ENCODE assay signal across 8 cellular contexts in the genomic region with DNA sequence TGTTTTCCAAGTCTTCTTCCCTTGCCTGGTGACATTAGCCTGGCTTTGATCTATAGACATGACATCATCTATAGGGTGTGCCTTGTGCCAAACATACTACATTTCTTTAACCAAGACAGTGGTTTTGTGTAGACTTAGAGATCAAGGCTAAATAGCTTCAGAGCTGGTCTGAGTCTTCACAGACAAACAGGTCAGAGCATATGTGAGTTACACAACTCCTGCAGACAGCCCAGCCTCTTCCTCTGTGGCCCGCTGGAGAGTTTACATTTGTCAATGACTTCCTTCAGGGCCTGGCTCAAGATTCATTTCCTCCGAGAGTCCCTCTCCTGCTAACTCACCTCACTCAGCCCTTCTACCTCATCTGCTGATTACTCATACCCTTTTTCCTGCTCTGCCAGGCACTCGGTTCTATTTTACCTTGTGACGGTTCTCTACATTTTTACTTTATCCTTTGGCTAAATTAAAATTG.
DNase-seq lines count a peak whose midpoint lies in the region; ATAC-seq, FAIRE-seq and TF ChIP-seq lines count a peak whose summit lies in the region.

No MANE protein-coding gene starts in this region.

- TF ChIP-seq CTCF in mesothelial cell of epicardium (IDR thresholded peaks at IDR 0.05; ENCODE audit: unreplicated experiment): no peak

- H3K27ac Mint-ChIP-seq in mesothelial cell of epicardium: peak overlapping the region; percentile 87

- no peaks in the 10 kb centered on the region for H3K27me3 Mint-ChIP-seq in mesothelial cell of epicardium (ENCODE audit: low read depth)

- H3K36me3 Mint-ChIP-seq in mesothelial cell of epicardium: no peaks in the 10 kb centered on the region

- H3K9me3 Mint-ChIP-seq in mesothelial cell of epicardium: peaks cover 9% of the 10 kb centered on the region

- no peak for ATAC-seq in HG02885 (IDR thresholded peaks at IDR 0.05; ENCODE audit: poor library complexity, unreplicated experiment)

- no peak overlapping the region for H3K4me3 Mint-ChIP-seq in mesothelial cell of epicardium

- peak; percentile 49 for DNase-seq in NK-92 treated with Interleukin-12 subunit alpha and Interleukin-12 subunit beta, amount 100 ng/mL, for 24 hours (lab: John Stamatoyannopoulos, UW)
- DNase-seq in NK-92 (lab: John Stamatoyannopoulos, UW; ENCODE audit: unreplicated experiment) (no peak), RCC 7860 (ENCODE audit: low spot score) (peak; percentile 88), dermis blood vessel endothelial cell (peak; percentile 77), mesothelial cell of epicardium (ENCODE audit: low spot score in 2 of 2, unreplicated experiment in 2 of 2) (no peak), D341Med (ENCODE audit: low spot score) (no peak)
- no peak for DNase-seq in activated CD4-positive, CD25-positive, alpha-beta regulatory T cell (lab: John Stamatoyannopoulos, UW)

- H3K4me1 Mint-ChIP-seq in mesothelial cell of epicardium: peaks cover 18% of the 10 kb centered on the region

- FAIRE-seq in RCC 7860 (lab: Jason Lieb, UNC): peak; percentile 90

Comparison
In these comparisons a context has a peak if more than half of its experiments do, and no peak if none do; other contexts are left out.
1. DNase-seq: peak in NK-92 treated with Interleukin-12 subunit alpha and Interleukin-12 subunit beta, amount 100 ng/mL, for 24 hours (single experiment), RCC 7860 (single experiment) and dermis blood vessel endothelial cell (single experiment); none in NK-92 (single experiment), mesothelial cell of epicardium (0 of 2), D341Med (single experiment) and activated CD4-positive, CD25-positive, alpha-beta regulatory T cell (0 of 4).